Comparison of ENCODE assay signal across 22 cellular contexts in genomic region chr6:12508553-12508952, GRCh38.
"Had no signal": no experiment of that assay in that cellular context is flagged by ENCODE, and none has a peak within 500 bp of the region (broad histone marks: within the 10 kb centered on the region; RNA-seq: fewer than 3 reads in every experiment).

No MANE protein-coding gene starts in this region.

- H3K27ac ChIP-seq: colonic mucosa, epithelial cell of prostate, gastrocnemius medialis, heart right ventricle, left lung, lower lobe of right lung had no signal

- H3K36me3 ChIP-seq: colonic mucosa, esophagus squamous epithelium, gastrocnemius medialis, heart right ventricle, lower lobe of right lung had no signal

- H3K27me3 ChIP-seq: colonic mucosa, esophagus squamous epithelium, gastrocnemius medialis, heart right ventricle, left lung had no signal

- H3K4me3 ChIP-seq: colonic mucosa, esophagus squamous epithelium, gastrocnemius medialis, heart right ventricle, left lung, lower lobe of right lung had no signal

- H3K9me3 ChIP-seq: colonic mucosa, esophagus squamous epithelium, gastrocnemius medialis, left lung, lower lobe of right lung had no signal

- DNase-seq: colonic mucosa; cortex of kidney; effector CD8-positive, alpha-beta T cell; effector memory CD8-positive, alpha-beta T cell; endodermal cell; erythroblast; esophagus squamous epithelium; foreskin fibroblast; foreskin melanocyte; gastrocnemius medialis; glutamatergic neuron; head of caudate nucleus; heart right ventricle; hippocampal formation; left cardiac atrium; left lung; left ventricle myocardium superior; lower lobe of right lung; mesenchymal stem cell; midbrain; naive thymus-derived CD4-positive, alpha-beta T cell had no signal

- H3K4me1 ChIP-seq: colonic mucosa, gastrocnemius medialis, heart right ventricle, left lung, lower lobe of right lung had no signal
